ENCODE assay signal across 15 cellular contexts in the genomic region with DNA sequence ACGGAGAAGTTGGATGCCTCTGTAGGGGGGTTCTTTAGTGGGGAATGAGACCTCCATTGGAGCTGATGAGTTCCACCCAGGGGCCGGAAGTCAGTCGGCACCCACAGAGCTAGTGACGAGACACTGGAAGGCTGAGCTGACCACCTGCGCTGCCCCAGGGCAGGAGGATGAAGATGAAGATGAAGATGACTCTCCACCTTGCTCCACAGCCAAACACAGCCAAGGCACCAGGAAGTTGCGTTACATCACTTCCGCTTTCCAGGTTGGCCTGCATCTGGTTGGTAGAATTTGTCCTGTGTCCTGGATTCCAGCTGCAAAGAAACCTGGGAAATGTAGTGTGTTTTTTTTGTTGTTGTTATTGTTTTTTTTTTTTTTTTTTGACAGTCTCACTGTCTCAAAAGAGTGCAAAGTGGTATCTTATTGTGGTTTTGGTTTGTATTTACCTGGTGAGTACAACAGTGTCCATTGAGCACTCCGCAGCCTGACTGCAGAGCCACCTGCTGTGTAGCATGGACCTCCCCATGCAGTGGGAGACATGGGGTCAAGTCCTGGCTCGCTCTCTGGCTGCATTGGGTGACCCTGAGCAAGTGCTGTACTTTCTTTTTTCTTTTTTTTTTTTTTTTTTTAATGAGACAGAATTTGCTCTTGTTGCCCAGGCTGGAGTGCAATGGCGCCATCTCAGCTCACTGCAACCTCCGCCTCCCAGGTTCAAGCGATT. TPM values are rescaled to one million over a fixed set of nuclear protein-coding genes. Genes with fewer than 3 reads are reported as not detected.
DNase-seq lines count a peak whose midpoint lies in the region; TF ChIP-seq lines count a peak whose summit lies in the region.
"Had no signal": no experiment of that assay in that cellular context is flagged by ENCODE, and none has a peak within 500 bp of the region (broad histone marks: within the 10 kb centered on the region; RNA-seq: fewer than 3 reads in every experiment).

No MANE protein-coding gene starts in this region.

- H3K4me3 ChIP-seq in BLaER1, result no peak overlapping the region
- no peak overlapping the region for H3K4me3 ChIP-seq in HEK293 (ENCODE audit: low read depth, low read length)
- H3K4me3 ChIP-seq in iPS-15b (ENCODE audit: low read depth, low read length), result peak overlapping the region; percentile 99
- no peak overlapping the region for H3K4me3 ChIP-seq in MG63

- H3K4me1 ChIP-seq in BLaER1 (peaks cover 60% of the 10 kb centered on the region), HEK293 (ENCODE audit: control insufficient read depth, insufficient read depth, low read length) (peaks cover 9% of the 10 kb centered on the region), iPS-15b (ENCODE audit: control insufficient read depth, insufficient read depth, low read length) (peaks cover 5% of the 10 kb centered on the region)

- H3K27me3 Mint-ChIP-seq in osteocyte (ENCODE audit: unreplicated experiment), result no peaks in the 10 kb centered on the region

- H3K36me3 Mint-ChIP-seq in osteocyte (ENCODE audit: unreplicated experiment), result peaks cover 40% of the 10 kb centered on the region

- POLR2A ChIA-PET in HEK293 (lab: Yijun Ruan, JAX), result interaction anchor here (0.5 to 1.0 kb wide), 6 partner anchors 9 to 113 kb away, joined by 3 to 6 read pairs (median 3); partner anchors contain the start of genes AP2A1, ATF5 and NUP62

- no peaks in the 10 kb centered on the region; the same call in 1 of the 2 replicates for H4K20me1 ChIP-seq in BLaER1

- peaks cover 23% of the 10 kb centered on the region for H3K4me1 Mint-ChIP-seq in osteocyte (ENCODE audit: unreplicated experiment)

- H3K27ac Mint-ChIP-seq in osteocyte (ENCODE audit: unreplicated experiment), result no peak overlapping the region

- DNase-seq in SHP77 treated with DMSO at 0.1 percent for 48 hours (lab: John Stamatoyannopoulos, UW), result peak; percentile 54
- no peak for DNase-seq in osteocyte (ENCODE audit: extremely low spot score, unreplicated experiment)
- no peak for DNase-seq in MG63
- DNase-seq in substantia nigra (lab: John Stamatoyannopoulos, UW), result no peak
- no peak for DNase-seq in activated CD8-positive, alpha-beta memory T cell treated with anti-CD3 and anti-CD28 coated beads, Interleukin-2, amount 50 U/mL, for 4 hours
- DNase-seq: GM23248; heart left ventricle; NCI-H2081; NK-92 treated with Interleukin-12 subunit alpha and Interleukin-12 subunit beta, amount 100 ng/mL, for 24 hours; stimulated activated CD4-positive, alpha-beta T cell treated with anti-CD3 and anti-CD28 coated beads, Interleukin-2, amount 100 ng/mL, for 48 hours; stimulated activated naive CD4-positive, alpha-beta T cell treated with Interleukin-2 at 50 U/mL for 16 hours had no signal

- H3K9me3 Mint-ChIP-seq in osteocyte (ENCODE audit: unreplicated experiment), result no peaks in the 10 kb centered on the region
- H3K9me3 Mint-ChIP-seq: IgD-negative memory B cell had no signal

- H3K9ac ChIP-seq in BLaER1 (no peak overlapping the region), iPS-15b (ENCODE audit: low read depth, low read length) (no peak overlapping the region)

- no peak overlapping the region for H3K27ac ChIP-seq in BLaER1
- H3K27ac ChIP-seq in HEK293 (ENCODE audit: extremely low read depth, low read depth, low read length), result no peak overlapping the region
- H3K27ac ChIP-seq in substantia nigra (ENCODE audit: low read depth, low read length, poor library complexity, severe bottlenecking), result no peak overlapping the region

- TF ChIP-seq CTCF in HEK293 (tag by site-specific recombination; IDR thresholded peaks at IDR 0.05) (no peak), osteocyte (IDR thresholded peaks at IDR 0.05) (no peak)

- H3K36me3 ChIP-seq in BLaER1 (peaks cover 48% of the 10 kb centered on the region), HEK293 (ENCODE audit: control insufficient read depth in 2 of 2, insufficient read depth in 1 of 2, low read length in 2 of 2) (peaks cover 3 to 60% of the 10 kb centered on the region in 2 experiments; a peak in 2 of 3 replicates), iPS-15b (ENCODE audit: control insufficient read depth, insufficient read depth, low read length) (peaks cover 51% of the 10 kb centered on the region), MG63 (peaks cover 67% of the 10 kb centered on the region)

- H3K27me3 ChIP-seq in BLaER1, result no peaks in the 10 kb centered on the region
- H3K27me3 ChIP-seq in iPS-15b (ENCODE audit: control insufficient read depth, insufficient read depth, low read length), result no peaks in the 10 kb centered on the region
- no peaks in the 10 kb centered on the region for H3K27me3 ChIP-seq in MG63
- H3K27me3 ChIP-seq: heart left ventricle had no signal

- no peak overlapping the region for H3K4me3 Mint-ChIP-seq in osteocyte (ENCODE audit: unreplicated experiment)
- H3K4me3 Mint-ChIP-seq: IgD-negative memory B cell had no signal

- H3K9me3 ChIP-seq in BLaER1 (peaks cover 6% of the 10 kb centered on the region; the same call in 1 of the 2 replicates), HEK293 (ENCODE audit: control insufficient read depth, insufficient read depth, low read depth, low read length) (no peaks in the 10 kb centered on the region), iPS-15b (ENCODE audit: control insufficient read depth, insufficient read depth, low read length) (no peaks in the 10 kb centered on the region), MG63 (no peaks in the 10 kb centered on the region)
- H3K9me3 ChIP-seq: heart left ventricle had no signal

- H3K4me2 ChIP-seq in BLaER1, result peak overlapping the region; percentile 90

- CTCF ChIA-PET in HEK293 (lab: Yijun Ruan, JAX), result interaction anchor here (0.5 to 0.8 kb wide), 3 partner anchors 39 to 194 kb away, joined by 3 to 4 read pairs (median 3); no protein-coding TSS in a partner anchor

TF ChIP-seq in HEK293, 187 proteins besides CTCF, POLR2A, EP300 and RAD21 (continues in another document):
- TF ChIP-seq, protein P1, sequence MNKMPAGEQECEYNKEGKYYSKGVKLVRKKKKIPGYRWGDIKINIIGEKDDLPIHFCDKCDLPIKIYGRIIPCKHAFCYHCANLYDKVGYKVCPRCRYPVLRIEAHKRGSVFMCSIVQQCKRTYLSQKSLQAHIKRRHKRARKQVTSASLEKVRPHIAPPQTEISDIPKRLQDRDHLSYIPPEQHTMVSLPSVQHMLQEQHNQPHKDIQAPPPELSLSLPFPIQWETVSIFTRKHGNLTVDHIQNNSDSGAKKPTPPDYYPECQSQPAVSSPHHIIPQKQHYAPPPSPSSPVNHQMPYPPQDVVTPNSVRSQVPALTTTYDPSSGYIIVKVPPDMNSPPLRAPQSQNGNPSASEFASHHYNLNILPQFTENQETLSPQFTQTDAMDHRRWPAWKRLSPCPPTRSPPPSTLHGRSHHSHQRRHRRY (tag by site-specific recombination; IDR thresholded peaks at IDR 0.05), result no peak
- no peak for TF ChIP-seq ZNF610 (tag by site-specific recombination; IDR thresholded peaks at IDR 0.05; ENCODE audit: borderline replicate concordance)
- TF ChIP-seq ZNF175 (tag by site-specific recombination; IDR thresholded peaks at IDR 0.05), result no peak
- TF ChIP-seq, protein P2, sequence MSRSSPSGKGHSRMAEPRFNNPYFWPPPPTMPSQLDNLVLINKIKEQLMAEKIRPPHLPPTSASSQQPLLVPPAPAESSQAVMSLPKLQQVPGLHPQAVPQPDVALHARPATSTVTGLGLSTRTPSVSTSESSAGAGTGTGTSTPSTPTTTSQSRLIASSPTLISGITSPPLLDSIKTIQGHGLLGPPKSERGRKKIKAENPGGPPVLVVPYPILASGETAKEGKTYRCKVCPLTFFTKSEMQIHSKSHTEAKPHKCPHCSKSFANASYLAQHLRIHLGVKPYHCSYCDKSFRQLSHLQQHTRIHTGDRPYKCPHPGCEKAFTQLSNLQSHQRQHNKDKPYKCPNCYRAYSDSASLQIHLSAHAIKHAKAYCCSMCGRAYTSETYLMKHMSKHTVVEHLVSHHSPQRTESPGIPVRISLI (tag by site-specific recombination; IDR thresholded peaks at IDR 0.05), result peak; percentile 87
- TF ChIP-seq ZBTB17 (tag by site-specific recombination; IDR thresholded peaks at IDR 0.05), result no peak
- TF ChIP-seq ZNF350 (tag by site-specific recombination; IDR thresholded peaks at IDR 0.05), result no peak
- peak; percentile 38; the same call in 1 of the 2 replicates for TF ChIP-seq ZBTB11 (tag by site-specific recombination; conservative IDR thresholded peaks at IDR 0.05; ENCODE audit: low read depth)

RNA-seq across cellular contexts. Expression of gene TBC1D17, which starts 1.9 kb away (rescaled TPM):
- 69.2 and 71.9 TPM in 2 replicates for total RNA-seq in osteocyte
- 5.2 and 11.5 TPM in 2 replicates for total RNA-seq in MG63 (2014; rRNA removed; shearing (Covaris generic); ENCODE audit: low replicate concordance)

RNA-seq across cellular contexts. Expression of gene AKT1S1, which starts 2.2 kb away (rescaled TPM):
- 59.7 and 61.2 TPM in 2 replicates for total RNA-seq in osteocyte
- 12.1 and 16.5 TPM in 2 replicates for total RNA-seq in MG63 (2014; rRNA removed; shearing (Covaris generic); ENCODE audit: low replicate concordance)

RNA-seq across cellular contexts. Expression of gene PNKP, which starts 12.0 kb away (rescaled TPM):
- 68.3 and 76.4 TPM in 2 replicates for total RNA-seq in osteocyte
- 29.4 and 46.4 TPM in 2 replicates for total RNA-seq in MG63 (2014; rRNA removed; shearing (Covaris generic); ENCODE audit: low replicate concordance)

RNA-seq across cellular contexts. Expression of gene IL4I1, which starts 17.3 kb away (rescaled TPM):
- total RNA-seq in osteocyte, result 0.55 TPM in 1 of 2 replicates, not detected in the other
- total RNA-seq in MG63 (2014; rRNA removed; shearing (Covaris generic); ENCODE audit: low replicate concordance), result 3.6 TPM in 1 of 2 replicates, not detected in the other
- total RNA-seq: GM23248 had no signal

RNA-seq across cellular contexts. Expression of gene PTOV1, which starts 28.4 kb away (rescaled TPM):
- 266 and 295 TPM in 2 replicates for total RNA-seq in osteocyte
- 45.1 and 96.1 TPM in 2 replicates for total RNA-seq in MG63 (2014; rRNA removed; shearing (Covaris generic); ENCODE audit: low replicate concordance)
